ENCODE assay signal across 9 cellular contexts in the genomic region with DNA sequence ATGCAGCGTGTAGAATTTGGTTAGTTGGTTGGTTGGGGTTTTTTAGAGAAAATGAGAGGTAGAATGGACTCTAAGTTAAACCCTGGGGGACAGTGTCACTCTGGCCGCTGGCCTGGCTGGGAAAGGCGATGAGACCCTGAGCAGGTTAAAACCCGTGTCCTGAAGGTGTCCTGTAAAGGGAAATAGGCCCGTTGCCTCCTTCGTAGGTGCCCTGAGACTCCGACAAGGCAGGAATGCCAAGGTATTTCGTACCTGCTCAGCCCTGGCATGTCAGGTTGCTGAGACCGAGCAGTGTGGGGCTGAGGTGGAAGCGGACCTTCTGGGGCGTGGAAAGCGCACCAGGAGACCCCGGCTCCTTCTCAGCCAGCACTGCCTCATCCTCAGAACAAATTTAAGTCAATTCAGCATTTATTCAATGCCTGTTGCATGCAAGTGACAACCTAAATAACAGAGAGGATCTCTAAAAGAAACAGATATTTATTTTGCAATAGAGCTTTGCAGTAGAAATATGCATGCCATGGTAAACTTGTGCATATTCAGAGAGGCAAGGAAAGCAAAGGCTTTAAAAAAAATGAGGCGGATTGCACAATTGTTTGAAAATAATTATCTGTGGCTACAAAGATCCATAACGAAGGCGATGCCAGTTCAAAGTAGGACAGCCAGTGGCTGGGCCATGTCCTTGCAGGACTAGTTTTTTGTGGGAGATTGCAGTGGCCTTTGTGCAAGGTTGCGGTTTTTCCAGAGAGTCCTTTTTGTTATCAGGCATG. TPM values are rescaled to one million over a fixed set of nuclear protein-coding genes. Genes with fewer than 3 reads are reported as not detected.
A peak's percentile ranks its signal among the peaks of the same experiment; 100 is the strongest.
DNase-seq lines count a peak whose midpoint lies in the region; ATAC-seq, FAIRE-seq and TF ChIP-seq lines count a peak whose summit lies in the region.
"Had no signal": no experiment of that assay in that cellular context is flagged by ENCODE, and none has a peak within 500 bp of the region (broad histone marks: within the 10 kb centered on the region; RNA-seq: fewer than 3 reads in every experiment).

No MANE protein-coding gene starts in this region.

- peak overlapping the region; percentile 99 for H2AFZ ChIP-seq in GM23248
- H2AFZ ChIP-seq in hepatocyte: no peak overlapping the region

- intact Hi-C loops in gastrocnemius medialis (cut with DNase I; ENCODE audit: low total_unique reads): loop anchor here (5.0 kb wide), 2 partner anchors 81 to 149 kb away; partner anchors contain the start of gene ING1

- POLR2A ChIA-PET in WTC11 (lab: Charles Lee): no interaction called here

- peak overlapping the region; percentile 100 for H3K4me3 ChIP-seq in GM23248
- H3K4me3 ChIP-seq in hepatocyte: peak overlapping the region; percentile 97
- peak overlapping the region; percentile 75 to 88 (median 84) for H3K4me3 ChIP-seq in gastrocnemius medialis

- H3K79me2 ChIP-seq in GM23248 (ENCODE audit: insufficient read depth) (no peaks in the 10 kb centered on the region), hepatocyte (peaks cover 34% of the 10 kb centered on the region)

- H3K4me1 ChIP-seq in GM23248 (ENCODE audit: insufficient read depth): no peaks in the 10 kb centered on the region; the same call in 1 of the 2 replicates
- H3K4me1 ChIP-seq in hepatocyte (ENCODE audit: insufficient read depth): peaks cover 23% of the 10 kb centered on the region
- peaks cover 10 to 13% of the 10 kb centered on the region in 2 donors for H3K4me1 ChIP-seq in gastrocnemius medialis

- 92 to 93% methylated on average over 17 of the region's 17 CpGs for WGBS in GM23248 (ENCODE audit: low coverage in 1 of 2, low lambda C conversion rate in 2 of 2, missing lambda C conversion rate in 2 of 2), 2 experiments
- WGBS in hepatocyte (ENCODE audit: low lambda C conversion rate, missing lambda C conversion rate): 89% methylated on average over 17 of the region's 17 CpGs

- in situ Hi-C loops in GM23248 (cut with MboI) (no loop called here), gastrocnemius medialis (cut with MboI; ENCODE audit: low sequenced_read_pairs in 4 of 4) (loop anchor here in 1 of 4 donors (25.0 kb wide), 1 partner anchor 101 kb away; no protein-coding TSS in a partner anchor)

- H4K20me1 ChIP-seq in GM23248 (ENCODE audit: insufficient read depth): no peaks in the 10 kb centered on the region
- no peaks in the 10 kb centered on the region for H4K20me1 ChIP-seq in hepatocyte (ENCODE audit: insufficient read depth, poor library complexity, severe bottlenecking)

- TF ChIP-seq POLR2A in gastrocnemius medialis (IDR thresholded peaks at IDR 0.05): no peak

- H3K4me3 Mint-ChIP-seq in WTC11: peak overlapping the region; percentile 88

- H3K27me3 Mint-ChIP-seq in WTC11 (ENCODE audit: low read depth): peaks cover 15% of the 10 kb centered on the region

- ATAC-seq in WTC11 (no peak), gastrocnemius medialis (no peak), HG03521 (IDR thresholded peaks at IDR 0.05; ENCODE audit: unreplicated experiment) (no peak), HG02571 (IDR thresholded peaks at IDR 0.05; ENCODE audit: unreplicated experiment) (no peak)

- H3K9ac ChIP-seq in GM23248: peak overlapping the region; percentile 79; the same call in 1 of the 2 replicates

- H3F3A ChIP-seq in GM23248 (ENCODE audit: insufficient read depth): peaks cover 27% of the 10 kb centered on the region

- H3K27ac Mint-ChIP-seq in WTC11: no peak overlapping the region

- H3K4me2 ChIP-seq in GM23248 (ENCODE audit: unreplicated experiment): peak overlapping the region; percentile 100
- H3K4me2 ChIP-seq in hepatocyte: peak overlapping the region; percentile 85

- H3K9me3 Mint-ChIP-seq in WTC11: no peaks in the 10 kb centered on the region

- CTCF ChIA-PET in WTC11 (lab: Charles Lee): interaction anchor here (1.1 to 1.8 kb wide), 3 partner anchors 11 to 107 kb away, joined by 3 to 11 read pairs (median 3); no protein-coding TSS in a partner anchor

- H3K36me3 ChIP-seq in GM23248 (ENCODE audit: low read depth): no peaks in the 10 kb centered on the region
- H3K36me3 ChIP-seq in hepatocyte (replicated peaks; ENCODE audit: insufficient read depth, low read depth): no peaks in the 10 kb centered on the region
- no peaks in the 10 kb centered on the region for H3K36me3 ChIP-seq in gastrocnemius medialis

- H3K9me3 ChIP-seq in GM23248 (ENCODE audit: low read depth): no peaks in the 10 kb centered on the region
- no peaks in the 10 kb centered on the region for H3K9me3 ChIP-seq in hepatocyte (ENCODE audit: low read depth)
- H3K9me3 ChIP-seq in gastrocnemius medialis: no peaks in the 10 kb centered on the region

- TF ChIP-seq CTCF in WTC11 (IDR thresholded peaks at IDR 0.05) (no peak), hepatocyte (IDR thresholded peaks at IDR 0.05; ENCODE audit: poor library complexity) (no peak), gastrocnemius medialis (IDR thresholded peaks at IDR 0.05 in 4 of 5, conservative IDR thresholded peaks at IDR 0.05 in 1 of 5) (no peak)

- peaks cover 55% of the 10 kb centered on the region for H3K4me1 Mint-ChIP-seq in WTC11

- DNase-seq in GM23248 (no peak), WTC11 (ENCODE audit: low spot score) (no peak), hepatocyte (ENCODE audit: low spot score) (no peak), gastrocnemius medialis (no peak), HTR-8/SVneo (ENCODE audit: insufficient read length, low spot score) (no peak), NCI-H1092 treated with DMSO at 0.1 percent for 48 hours (lab: John Stamatoyannopoulos, UW) (no peak)

- H3K9me2 ChIP-seq in GM23248 (ENCODE audit: insufficient read depth): no peaks in the 10 kb centered on the region
- H3K9me2 ChIP-seq in hepatocyte (replicated peaks; ENCODE audit: insufficient read depth): no peaks in the 10 kb centered on the region

- no peak for FAIRE-seq in HTR-8/SVneo (lab: Jason Lieb, UNC)
- FAIRE-seq: endometrium had no signal

- H3K27ac ChIP-seq in GM23248 (no peak overlapping the region), hepatocyte (peak overlapping the region; percentile 98), gastrocnemius medialis (peak overlapping the region in 2 of 4 donors; percentile 85 to 92)

- H3K27me3 ChIP-seq in GM23248 (replicated peaks; ENCODE audit: insufficient read depth) (no peaks in the 10 kb centered on the region), hepatocyte (no peaks in the 10 kb centered on the region), gastrocnemius medialis (no peaks in the 10 kb centered on the region)

- H3K36me3 Mint-ChIP-seq in WTC11: peaks cover 7% of the 10 kb centered on the region

TF ChIP-seq in WTC11, 78 proteins besides CTCF, POLR2A, EP300 and RAD21 (continues in another document):
- TF ChIP-seq, protein P1, sequence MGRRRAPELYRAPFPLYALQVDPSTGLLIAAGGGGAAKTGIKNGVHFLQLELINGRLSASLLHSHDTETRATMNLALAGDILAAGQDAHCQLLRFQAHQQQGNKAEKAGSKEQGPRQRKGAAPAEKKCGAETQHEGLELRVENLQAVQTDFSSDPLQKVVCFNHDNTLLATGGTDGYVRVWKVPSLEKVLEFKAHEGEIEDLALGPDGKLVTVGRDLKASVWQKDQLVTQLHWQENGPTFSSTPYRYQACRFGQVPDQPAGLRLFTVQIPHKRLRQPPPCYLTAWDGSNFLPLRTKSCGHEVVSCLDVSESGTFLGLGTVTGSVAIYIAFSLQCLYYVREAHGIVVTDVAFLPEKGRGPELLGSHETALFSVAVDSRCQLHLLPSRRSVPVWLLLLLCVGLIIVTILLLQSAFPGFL (CRISPR knock-in tag; IDR thresholded peaks at IDR 0.05; ENCODE audit: borderline replicate concordance): no peak
- TF ChIP-seq, protein P2, sequence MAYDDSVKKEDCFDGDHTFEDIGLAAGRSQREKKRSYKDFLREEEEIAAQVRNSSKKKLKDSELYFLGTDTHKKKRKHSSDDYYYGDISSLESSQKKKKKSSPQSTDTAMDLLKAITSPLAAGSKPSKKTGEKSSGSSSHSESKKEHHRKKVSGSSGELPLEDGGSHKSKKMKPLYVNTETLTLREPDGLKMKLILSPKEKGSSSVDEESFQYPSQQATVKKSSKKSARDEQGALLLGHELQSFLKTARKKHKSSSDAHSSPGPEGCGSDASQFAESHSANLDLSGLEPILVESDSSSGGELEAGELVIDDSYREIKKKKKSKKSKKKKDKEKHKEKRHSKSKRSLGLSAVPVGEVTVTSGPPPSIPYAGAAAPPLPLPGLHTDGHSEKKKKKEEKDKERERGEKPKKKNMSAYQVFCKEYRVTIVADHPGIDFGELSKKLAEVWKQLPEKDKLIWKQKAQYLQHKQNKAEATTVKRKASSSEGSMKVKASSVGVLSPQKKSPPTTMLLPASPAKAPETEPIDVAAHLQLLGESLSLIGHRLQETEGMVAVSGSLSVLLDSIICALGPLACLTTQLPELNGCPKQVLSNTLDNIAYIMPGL (CRISPR knock-in tag; IDR thresholded peaks at IDR 0.05): no peak
- TF ChIP-seq ERG (CRISPR knock-in tag; IDR thresholded peaks at IDR 0.05) (no peak), SP1 (CRISPR knock-in tag; conservative IDR thresholded peaks at IDR 0.05) (no peak), ESRRA (CRISPR knock-in tag; IDR thresholded peaks at IDR 0.05; ENCODE audit: borderline replicate concordance) (no peak), NR3C1 (CRISPR knock-in tag; conservative IDR thresholded peaks at IDR 0.05; ENCODE audit: low read depth) (no peak)

RNA-seq across cellular contexts. Expression of gene RAB20, which starts 1.4 kb away (rescaled TPM):
- 3.3 and 6.4 TPM in 2 replicates for total RNA-seq in GM23248 (2014; rRNA removed; shearing (Covaris generic))
- polyA plus RNA-seq in GM23248 (2016; fragmentation: Nextera tagmentation; extraction: Ambion mirVana) (2.7 TPM in 2 replicates), hepatocyte (19.6 and 28.3 TPM in 2 replicates)
- total RNA-seq in WTC11 (2021) (14.3 to 19.0 TPM (median 18.6 TPM) in 3 replicates), hepatocyte (34.8 and 37.4 TPM in 2 replicates), gastrocnemius medialis (1 to 10 TPM in 2 of 4 donors, under 1 TPM in 2; 0.31 to 9.1 (median 2.0) TPM)

RNA-seq across cellular contexts. Expression of gene NAXD, which starts 52.5 kb away (rescaled TPM):
- 23.5 and 34.0 TPM in 2 replicates for total RNA-seq in GM23248 (2014; rRNA removed; shearing (Covaris generic))
- polyA plus RNA-seq in GM23248 (2016; fragmentation: Nextera tagmentation; extraction: Ambion mirVana) (26.9 and 28.1 TPM in 2 replicates), hepatocyte (34.5 and 37.6 TPM in 2 replicates)
- total RNA-seq in WTC11 (2021) (26.8 to 29.3 TPM (median 27.9 TPM) in 3 replicates), hepatocyte (29.9 and 30.9 TPM in 2 replicates), gastrocnemius medialis (10 to 100 TPM; 17.9 to 24.7 (median 21.5) TPM)
